ENCODE assay signal across 17 cellular contexts in genomic region chr13:28796938-28797257, GRCh38. TPM values are rescaled to one million over a fixed set of nuclear protein-coding genes. Genes with fewer than 3 reads are reported as not detected.
DNase-seq lines count a peak whose midpoint lies in the region; ATAC-seq, FAIRE-seq and TF ChIP-seq lines count a peak whose summit lies in the region.
"Had no signal": no experiment of that assay in that cellular context is flagged by ENCODE, and none has a peak within 500 bp of the region (broad histone marks: within the 10 kb centered on the region; RNA-seq: fewer than 3 reads in every experiment).

No MANE protein-coding gene starts in this region.

- H2BK120ac ChIP-seq in IMR-90 (ENCODE audit: low read depth, low read length): no peak overlapping the region

- CTCF ChIA-PET in IMR-90 (lab: Yijun Ruan, JAX): interaction anchor here (0.8 to 1.5 kb wide), 11 partner anchors 13 to 471 kb away, joined by 3 to 8 read pairs (median 4); no protein-coding TSS in a partner anchor

- no peak for TF ChIP-seq RAD21 in IMR-90 (IDR thresholded peaks at IDR 0.05; ENCODE audit: low read length)

- no peak overlapping the region for H3K14ac ChIP-seq in IMR-90 (replicated peaks; ENCODE audit: low read depth, low read length)

- H3K9ac ChIP-seq in IMR-90 (ENCODE audit: low read depth, low read length) (no peak overlapping the region), keratinocyte (ENCODE audit: control insufficient read depth, extremely low read depth, insufficient read depth, low read length) (no peak overlapping the region), kidney (ENCODE audit: low read length in 2 of 2) (no peak overlapping the region)
- H3K9ac ChIP-seq: BLaER1 had no signal

- H3K79me1 ChIP-seq in IMR-90 (ENCODE audit: low read depth in 1 of 2, low read length in 2 of 2): no peaks in the 10 kb centered on the region

- no TSS peak for BruUV-seq in IMR-90 (replicated peaks; lab: Mats Ljungman, UMichigan)

- peaks cover 3% of the 10 kb centered on the region for H3K4me1 Mint-ChIP-seq in CD14-positive monocyte
- peaks cover 6% of the 10 kb centered on the region for H3K4me1 Mint-ChIP-seq in T-helper 17 cell
- H3K4me1 Mint-ChIP-seq in stimulated activated memory B cell treated with anti-CD40 and anti-IgM and Interleukin-4, amounts not matched to agents 10 μg/mL and 1 μg/mL and 100 μg/mL, for 72 hours: peaks cover 5% of the 10 kb centered on the region
- H3K4me1 Mint-ChIP-seq: GM23338, nephron had no signal

- TF ChIP-seq POLR2A in IMR-90 (IDR thresholded peaks at IDR 0.05; ENCODE audit: low read depth, low read length): no peak

- ATAC-seq in IMR-90 (ENCODE audit: low read depth): no peak
- ATAC-seq in T-helper 17 cell: no peak
- no peak for ATAC-seq in stimulated activated memory B cell treated with anti-CD40 and anti-IgM and Interleukin-4, amounts not matched to agents 10 μg/mL and 1 μg/mL and 100 μg/mL, for 72 hours
- no peak for ATAC-seq in GM21825 (IDR thresholded peaks at IDR 0.05; ENCODE audit: unreplicated experiment)

- DNase-seq in CD14-positive monocyte (ENCODE audit: low spot score) (no peak), IMR-90 (no peak), T-helper 17 cell (no peak), keratinocyte (ENCODE audit: low read depth, low spot score) (no peak), kidney (no peak)

- H3K9me1 ChIP-seq in IMR-90 (ENCODE audit: insufficient read depth, low read length) (no peaks in the 10 kb centered on the region), keratinocyte (ENCODE audit: control insufficient read depth, extremely low read depth, insufficient read depth, low read length) (no peaks in the 10 kb centered on the region)

- H3K27ac Mint-ChIP-seq in CD14-positive monocyte (no peak overlapping the region), T-helper 17 cell (peak overlapping the region; percentile 39)
- no peak overlapping the region for H3K27ac Mint-ChIP-seq in stimulated activated memory B cell treated with anti-CD40 and anti-IgM and Interleukin-4, amounts not matched to agents 10 μg/mL and 1 μg/mL and 100 μg/mL, for 72 hours
- H3K27ac Mint-ChIP-seq: GM23338, nephron had no signal

- no peak overlapping the region for H2BK20ac ChIP-seq in IMR-90 (ENCODE audit: low read depth, low read length)

- H3K56ac ChIP-seq in IMR-90 (ENCODE audit: extremely low read depth, insufficient read depth, low read length): no peak overlapping the region

- H3K9me3 Mint-ChIP-seq in CD14-positive monocyte: no peaks in the 10 kb centered on the region
- H3K9me3 Mint-ChIP-seq in stimulated activated memory B cell treated with anti-CD40 and anti-IgM and Interleukin-4, amounts not matched to agents 10 μg/mL and 1 μg/mL and 100 μg/mL, for 72 hours: no peaks in the 10 kb centered on the region
- H3K9me3 Mint-ChIP-seq: activated T-cell treated with anti-CD3 and anti-CD28 coated beads, Interleukin-2, amount 50 U/mL, for 4 hours; GM23338; nephron had no signal

- H4K5ac ChIP-seq in IMR-90 (ENCODE audit: low read depth, low read length): no peak overlapping the region

- H3K9me3 ChIP-seq in IMR-90 (ENCODE audit: control insufficient read depth, insufficient read depth, low read length) (no peaks in the 10 kb centered on the region), T-helper 17 cell (ENCODE audit: control insufficient read depth, low read length, poor library complexity, severe bottlenecking) (no peaks in the 10 kb centered on the region), keratinocyte (ENCODE audit: control insufficient read depth, low read depth, low read length) (no peaks in the 10 kb centered on the region), kidney (ENCODE audit: control insufficient read depth in 1 of 2, low read length in 2 of 2) (no peaks in the 10 kb centered on the region)
- H3K9me3 ChIP-seq: adrenal gland, BLaER1, MG63, tibial nerve had no signal

- no peak overlapping the region for H2AK9ac ChIP-seq in IMR-90 (replicated peaks; ENCODE audit: low read depth, low read length, poor library complexity)

- H2BK15ac ChIP-seq in IMR-90 (ENCODE audit: low read depth, low read length): no peak overlapping the region

- no peaks in the 10 kb centered on the region for H3K4me1 ChIP-seq in IMR-90 (ENCODE audit: control insufficient read depth, insufficient read depth, low read length)
- no peaks in the 10 kb centered on the region for H3K4me1 ChIP-seq in keratinocyte (ENCODE audit: control insufficient read depth, extremely low read depth, insufficient read depth, low read length)
- peaks cover 0 to 3% of the 10 kb centered on the region in 2 donors for H3K4me1 ChIP-seq in kidney (ENCODE audit: control insufficient read depth in 1 of 2, insufficient read depth in 1 of 2, low read depth in 1 of 2, low read length in 2 of 2)
- H3K4me1 ChIP-seq: adrenal gland, BLaER1 had no signal

- no CpG with 5 or more reads among the region's 1 CpG for WGBS in IMR-90 (ENCODE audit: extremely low coverage in 2 of 2, insufficient read length in 1 of 2), 2 experiments

- H3K27me3 ChIP-seq in IMR-90 (ENCODE audit: control insufficient read depth, insufficient read depth, low read length) (peaks cover 12% of the 10 kb centered on the region), keratinocyte (ENCODE audit: control insufficient read depth, extremely low read depth, insufficient read depth, low read length) (peaks cover 2% of the 10 kb centered on the region)
- H3K27me3 ChIP-seq: adrenal gland, BLaER1, tibial nerve had no signal

- H4K8ac ChIP-seq in IMR-90 (ENCODE audit: low read depth in 2 of 2, low read length in 2 of 2): no peak overlapping the region

- H3K23ac ChIP-seq in IMR-90 (ENCODE audit: low read depth, low read length): no peak overlapping the region

- no peak overlapping the region for H3K18ac ChIP-seq in IMR-90 (ENCODE audit: low read depth, low read length)

- H3K27me3 Mint-ChIP-seq in CD14-positive monocyte (ENCODE audit: low read depth in 3 of 3) (peaks cover 18 to 31% (median 25%) of the 10 kb centered on the region in 3 donors), T-helper 17 cell (peaks cover 40% of the 10 kb centered on the region)
- H3K27me3 Mint-ChIP-seq in stimulated activated memory B cell treated with anti-CD40 and anti-IgM and Interleukin-4, amounts not matched to agents 10 μg/mL and 1 μg/mL and 100 μg/mL, for 72 hours: peaks cover 45% of the 10 kb centered on the region

- dilution Hi-C loops in IMR-90 (cut with HindIII; ENCODE audit: low sequenced_read_pairs, unreplicated experiment): no loop called here
- dilution Hi-C loops in keratinocyte (cut with MboI; ENCODE audit: extremely low pct_ligation_motif_present, low sequenced_read_pairs): loop anchor here (25.0 kb wide), 1 partner anchor 110 kb away; no protein-coding TSS in a partner anchor

- POLR2A ChIA-PET in IMR-90 (lab: Charles Lee; ENCODE audit: unreplicated experiment): interaction anchor here (0.6 kb wide), 1 partner anchor 138 kb away, joined by 19 read pairs; the partner anchor contains the start of gene POMP

- no peak overlapping the region for H3K4me3 Mint-ChIP-seq in CD14-positive monocyte
- H3K4me3 Mint-ChIP-seq in T-helper 17 cell: no peak overlapping the region
- H3K4me3 Mint-ChIP-seq in stimulated activated memory B cell treated with anti-CD40 and anti-IgM and Interleukin-4, amounts not matched to agents 10 μg/mL and 1 μg/mL and 100 μg/mL, for 72 hours: no peak overlapping the region

- H2AFZ ChIP-seq in IMR-90 (replicated peaks; ENCODE audit: low read length, poor library complexity): peak overlapping the region; percentile 83
- H2AFZ ChIP-seq in keratinocyte (ENCODE audit: control insufficient read depth, low read length): no peak overlapping the region

- no peak overlapping the region for H2AK5ac ChIP-seq in IMR-90 (ENCODE audit: low read depth, low read length)

- TF ChIP-seq CTCF in CD14-positive monocyte (IDR thresholded peaks at IDR 0.05) (peak; percentile 62), IMR-90 (conservative IDR thresholded peaks at IDR 0.05; ENCODE audit: low read depth, low read length) (no peak), keratinocyte (optimal IDR thresholded peaks at IDR 0.05 in 1 of 3, IDR thresholded peaks at IDR 0.05 in 1 of 3, conservative IDR thresholded peaks at IDR 0.05 in 1 of 3; ENCODE audit: extremely low read depth in 1 of 3, insufficient read depth in 2 of 3, low read length in 3 of 3) (no peak), kidney (IDR thresholded peaks at IDR 0.05; ENCODE audit: borderline replicate concordance, extremely low read depth, insufficient read depth) (no peak)

- FAIRE-seq in keratinocyte (lab: Jason Lieb, UNC) (peak; percentile 20), kidney (lab: Jason Lieb, UNC) (no peak)

- H3K36me3 ChIP-seq in IMR-90 (ENCODE audit: control insufficient read depth, insufficient read depth, low read length): no peaks in the 10 kb centered on the region
- no peaks in the 10 kb centered on the region for H3K36me3 ChIP-seq in keratinocyte (ENCODE audit: control insufficient read depth in 2 of 2, extremely low read depth in 1 of 2, insufficient read depth in 2 of 2, low read length in 2 of 2)
- H3K36me3 ChIP-seq in kidney (ENCODE audit: control insufficient read depth in 1 of 2, insufficient read depth in 2 of 2, low read length in 2 of 2): no peaks in the 10 kb centered on the region
- H3K36me3 ChIP-seq: adrenal gland, BLaER1, MG63, tibial nerve had no signal

- H3K27ac ChIP-seq in IMR-90 (ENCODE audit: insufficient read depth, low read length) (no peak overlapping the region), keratinocyte (ENCODE audit: control insufficient read depth, insufficient read depth, low read length) (no peak overlapping the region), kidney (ENCODE audit: low read depth in 2 of 2, low read length in 2 of 2) (no peak overlapping the region)
- H3K27ac ChIP-seq: adrenal gland, BLaER1, skin epidermis, tibial nerve had no signal

- no peak overlapping the region for H4K91ac ChIP-seq in IMR-90 (ENCODE audit: insufficient read depth, low read depth, low read length)

- no peaks in the 10 kb centered on the region for H3K79me2 ChIP-seq in keratinocyte (ENCODE audit: control insufficient read depth, insufficient read depth, low read length)

- H2BK5ac ChIP-seq in IMR-90 (ENCODE audit: low read depth, low read length, poor library complexity, severe bottlenecking): no peak overlapping the region

- intact Hi-C loops in CD14-positive monocyte (cut with micrococcal nuclease): loop anchor here (2.0 to 10.0 kb wide), 3 partner anchors 122 to 475 kb away; no protein-coding TSS in a partner anchor
- intact Hi-C loops in IMR-90 (cut with micrococcal nuclease): loop anchor here (1.0 to 10.0 kb wide), 4 partner anchors 78 to 473 kb away; partner anchors contain the start of gene SLC46A3
- intact Hi-C loops in kidney (cut with DNase I): no loop called here

- H3K4me3 ChIP-seq in IMR-90 (ENCODE audit: insufficient read depth, low read depth, low read length) (no peak overlapping the region), keratinocyte (ENCODE audit: control insufficient read depth in 2 of 3, extremely low read depth in 1 of 3, insufficient read depth in 2 of 3, low read depth in 1 of 3, low read length in 3 of 3) (no peak overlapping the region), kidney (ENCODE audit: low read length in 2 of 2) (no peak overlapping the region)
- H3K4me3 ChIP-seq: BLaER1, MG63, skin epidermis had no signal

- no peaks in the 10 kb centered on the region for H3K36me3 Mint-ChIP-seq in CD14-positive monocyte
- H3K36me3 Mint-ChIP-seq in T-helper 17 cell (ENCODE audit: low read depth): no peaks in the 10 kb centered on the region
- no peaks in the 10 kb centered on the region for H3K36me3 Mint-ChIP-seq in stimulated activated memory B cell treated with anti-CD40 and anti-IgM and Interleukin-4, amounts not matched to agents 10 μg/mL and 1 μg/mL and 100 μg/mL, for 72 hours

- H4K20me1 ChIP-seq in IMR-90 (ENCODE audit: insufficient read depth, low read length) (no peaks in the 10 kb centered on the region), keratinocyte (ENCODE audit: control insufficient read depth, extremely low read depth, insufficient read depth, low read length) (no peaks in the 10 kb centered on the region)
- H4K20me1 ChIP-seq: BLaER1 had no signal

- in situ Hi-C loops in IMR-90 (cut with MboI; ENCODE audit: low sequenced_read_pairs): loop anchor here (5.0 to 10.0 kb wide), 2 partner anchors 120 to 472 kb away; no protein-coding TSS in a partner anchor

- no peak overlapping the region for H3K4ac ChIP-seq in IMR-90 (ENCODE audit: low read depth, low read length)

- H3K4me2 ChIP-seq in IMR-90 (ENCODE audit: low read depth, low read length) (no peak overlapping the region), keratinocyte (ENCODE audit: control insufficient read depth, extremely low read depth, insufficient read depth, low read depth, low read length) (no peak overlapping the region)

RNA-seq across cellular contexts. Expression of gene MTUS2, which starts 23.2 kb away (rescaled TPM):
- polyA plus RNA-seq in CD14-positive monocyte: not detected
- total RNA-seq in IMR-90 (2012; rRNA removed): under 0.01 TPM in 1 of 2 replicates, not detected in the other
- polyA plus RNA-seq in IMR-90 (2012; rRNA removed): 0.02 TPM in 1 of 2 replicates, not detected in the other
- polyA plus RNA-seq in IMR-90 (2012; cell fraction: cytosol; rRNA removed): not detected in 2 replicates
- 0.01 TPM in 2 replicates for polyA plus RNA-seq in IMR-90 (2012; cell fraction: nucleus; rRNA removed; ENCODE audit: low replicate concordance)
- 1 to 10 TPM; 1.9 to 4.9 TPM for total RNA-seq in T-helper 17 cell
- polyA plus RNA-seq in keratinocyte: 0.08 to 0.22 TPM (median 0.17 TPM) in 3 replicates
- polyA plus RNA-seq in keratinocyte (2011; ENCODE audit: low read depth): not detected
- polyA plus RNA-seq in keratinocyte (2011; cell fraction: cytosol; rRNA removed): 0.12 and 0.17 TPM in 2 replicates
- polyA plus RNA-seq in keratinocyte (2011; cell fraction: nucleus; rRNA removed): 0.24 and 0.48 TPM in 2 replicates
- 0.02 and 0.17 TPM in 2 replicates for polyA plus RNA-seq in keratinocyte (2012; ENCODE audit: low replicate concordance)
- polyA minus RNA-seq in keratinocyte: 0.22 TPM in 1 of 3 replicates, not detected in the others
- polyA minus RNA-seq in keratinocyte (2011; cell fraction: cytosol; rRNA and poly(A)+ RNA removed): not detected
- polyA minus RNA-seq in keratinocyte (2011; cell fraction: nucleus; rRNA and poly(A)+ RNA removed): 0.62 TPM in 1 of 2 replicates, not detected in the other
- 0.06 TPM for total RNA-seq in kidney
- polyA plus RNA-seq in kidney (ENCODE audit: insufficient read depth, low read depth, low replicate concordance): 0.22 TPM
- total RNA-seq: activated T-cell treated with anti-CD3 and anti-CD28 coated beads, Interleukin-2, amount 50 U/mL, for 4 hours; lung microvascular endothelial cell; T-helper 2 cell treated with Interferon-gamma antibody and Interleukin-4, amounts not matched to agents 100 ng/mL and 5 ng/mL, for 36 hours had no signal
